ENCODE assay signal across 22 cellular contexts in genomic region chr1:148158594-148158993, GRCh38.
"Had no signal": no experiment of that assay in that cellular context is flagged by ENCODE, and none has a peak within 500 bp of the region (broad histone marks: within the 10 kb centered on the region; RNA-seq: fewer than 3 reads in every experiment).

No MANE protein-coding gene starts in this region.

- DNase-seq: activated CD4-positive, alpha-beta T cell treated with anti-CD3 and anti-CD28 coated beads, Interleukin-2, amount 10 ng/mL, durations not matched to agents 7 days and 5 days; activated CD8-positive, alpha-beta memory T cell treated with anti-CD3 and anti-CD28 coated beads, Interleukin-2, amount 50 U/mL, for 4 hours; activated effector memory CD4-positive, alpha-beta T cell treated with Interleukin-2 at 50 U/mL for 16 hours; activated naive CD4-positive, alpha-beta T cell treated with anti-CD3 and anti-CD28 coated beads, Interleukin-2, amount 10 ng/mL, durations not matched to agents 7 days and 5 days; activated T-cell treated with anti-CD3 and anti-CD28 coated beads, Interleukin-2, amount 50 U/mL, for 48 hours; colonic mucosa; heart left ventricle; mesenchymal stem cell; naive thymus-derived CD8-positive, alpha-beta T cell; nucleus accumbens; stimulated activated CD4-positive, alpha-beta T cell treated with anti-CD3 and anti-CD28 coated beads, Interleukin-12 subunit alpha, Interleukin-12 subunit beta, amount 100 ng/mL, for 4 hours; stimulated activated CD4-positive, alpha-beta T cell treated with anti-CD3 and anti-CD28 coated beads, Interleukin-1b, Interleukin-23, amount 100 ng/mL, for 48 hours; stimulated activated naive CD4-positive, alpha-beta T cell treated with Interleukin-2 at 50 U/mL for 16 hours; T-helper 1 cell; T-helper 9 cell; transverse colon; uterus had no signal

- H3K4me3 Mint-ChIP-seq: activated CD4-positive, alpha-beta T cell treated with anti-CD3 and anti-CD28 coated beads, Interleukin-2, amount 10 ng/mL, durations not matched to agents 7 days and 5 days; activated naive CD4-positive, alpha-beta T cell treated with anti-CD3 and anti-CD28 coated beads, Interleukin-2, amount 10 ng/mL, durations not matched to agents 7 days and 5 days; central memory CD8-positive, alpha-beta T cell had no signal

- H3K27ac ChIP-seq: ascending aorta, colonic mucosa, gastroesophageal sphincter, transverse colon, uterus had no signal

- H3K4me1 ChIP-seq: ascending aorta, colonic mucosa, transverse colon, uterus had no signal

- H3K27ac Mint-ChIP-seq: activated CD4-positive, alpha-beta T cell treated with anti-CD3 and anti-CD28 coated beads, Interleukin-2, amount 10 ng/mL, durations not matched to agents 7 days and 5 days; activated naive CD4-positive, alpha-beta T cell treated with anti-CD3 and anti-CD28 coated beads, Interleukin-2, amount 10 ng/mL, durations not matched to agents 7 days and 5 days had no signal

- ATAC-seq: activated CD4-positive, CD25-positive, alpha-beta regulatory T cell treated with anti-CD3 and anti-CD28 coated beads, Interleukin-2, amount 50 U/mL, for 24 hours; esophagus mucosa; gastroesophageal sphincter had no signal

- H3K36me3 ChIP-seq: ascending aorta, colonic mucosa, gastroesophageal sphincter, heart left ventricle, transverse colon, uterus had no signal

- H3K9me3 Mint-ChIP-seq: activated CD4-positive, alpha-beta T cell treated with anti-CD3 and anti-CD28 coated beads, Interleukin-2, amount 10 ng/mL, durations not matched to agents 7 days and 5 days; activated naive CD4-positive, alpha-beta T cell treated with anti-CD3 and anti-CD28 coated beads, Interleukin-2, amount 10 ng/mL, durations not matched to agents 7 days and 5 days; central memory CD8-positive, alpha-beta T cell; naive thymus-derived CD8-positive, alpha-beta T cell had no signal

- H3K4me1 Mint-ChIP-seq: central memory CD8-positive, alpha-beta T cell had no signal

- H3K27me3 ChIP-seq: ascending aorta, colonic mucosa, uterus had no signal

- H3K36me3 Mint-ChIP-seq: activated naive CD4-positive, alpha-beta T cell treated with anti-CD3 and anti-CD28 coated beads, Interleukin-2, amount 10 ng/mL, durations not matched to agents 7 days and 5 days; naive thymus-derived CD8-positive, alpha-beta T cell had no signal

- H3K4me3 ChIP-seq: ascending aorta, colonic mucosa, gastroesophageal sphincter, heart left ventricle, transverse colon, uterus had no signal

- H3K9me3 ChIP-seq: ascending aorta, colonic mucosa, heart left ventricle, transverse colon, uterus had no signal
